Comparison of ENCODE assay signal across 24 cellular contexts in the genomic region with DNA sequence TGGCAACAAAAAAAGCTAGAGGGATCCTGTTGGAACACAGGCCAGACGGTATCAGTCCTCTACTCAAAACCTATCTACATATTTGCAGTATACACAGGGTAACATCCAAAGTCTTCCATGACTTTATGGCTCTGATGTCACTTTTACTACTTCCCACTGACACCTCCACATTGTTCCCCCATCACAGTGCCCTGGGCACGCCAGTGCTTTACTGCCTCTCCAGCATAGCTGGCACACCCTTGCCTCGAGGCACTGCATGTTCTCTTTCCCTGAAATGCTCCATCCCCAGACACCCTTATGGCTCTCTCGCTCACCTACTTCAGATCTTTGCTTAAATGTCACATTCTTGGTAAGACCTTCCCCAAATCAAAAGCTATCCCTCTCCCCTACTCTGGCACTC. TPM values are rescaled to one million over a fixed set of nuclear protein-coding genes. Genes with fewer than 3 reads are reported as not detected.
A peak's percentile ranks its signal among the peaks of the same experiment; 100 is the strongest.
DNase-seq lines count a peak whose midpoint lies in the region; ATAC-seq, FAIRE-seq and TF ChIP-seq lines count a peak whose summit lies in the region.
"Had no signal": no experiment of that assay in that cellular context is flagged by ENCODE, and none has a peak within 500 bp of the region (broad histone marks: within the 10 kb centered on the region; RNA-seq: fewer than 3 reads in every experiment).

No MANE protein-coding gene starts in this region.

- DNase-seq in T-helper 17 cell, result no peak
- no peak for DNase-seq in keratinocyte (ENCODE audit: low read depth, low spot score)
- peak in 1 of 2 donors; percentile 39 for DNase-seq in trophoblast cell
- DNase-seq in GM03348 (ENCODE audit: low spot score), result no peak
- DNase-seq in CD8-positive, alpha-beta memory T cell, result no peak
- DNase-seq: ACHN; AML-193; CD4-positive, alpha-beta T cell; DMS153; DMS79; GF-D8; GOT3; H7; HFFc6; KBM-7 had no signal

- H3K23ac ChIP-seq in trophoblast cell (ENCODE audit: low read length), result no peak overlapping the region

- H3K36me3 Mint-ChIP-seq in T-helper 17 cell (ENCODE audit: low read depth), result peaks cover 6% of the 10 kb centered on the region
- peaks cover 0 to 1% (median 0%) of the 10 kb centered on the region in 3 donors for H3K36me3 Mint-ChIP-seq in CD8-positive, alpha-beta memory T cell

- no peak overlapping the region for H3K4me2 ChIP-seq in keratinocyte (ENCODE audit: control insufficient read depth, extremely low read depth, insufficient read depth, low read depth, low read length)
- H3K4me2 ChIP-seq in trophoblast cell (ENCODE audit: low read length), result no peak overlapping the region

- TF ChIP-seq CTCF in keratinocyte (optimal IDR thresholded peaks at IDR 0.05 in 1 of 3, IDR thresholded peaks at IDR 0.05 in 1 of 3, conservative IDR thresholded peaks at IDR 0.05 in 1 of 3; ENCODE audit: extremely low read depth in 1 of 3, insufficient read depth in 2 of 3, low read length in 3 of 3), result no peak
- TF ChIP-seq CTCF in gastroesophageal sphincter (IDR thresholded peaks at IDR 0.05), result no peak

- H2BK12ac ChIP-seq in trophoblast cell (ENCODE audit: low read length), result no peak overlapping the region

- TF ChIP-seq EP300 in gastroesophageal sphincter (IDR thresholded peaks at IDR 0.05), result no peak

- H3K36me3 ChIP-seq in keratinocyte (ENCODE audit: control insufficient read depth in 2 of 2, extremely low read depth in 1 of 2, insufficient read depth in 2 of 2, low read length in 2 of 2) (no peaks in the 10 kb centered on the region), trophoblast cell (ENCODE audit: control insufficient read depth in 1 of 2, insufficient read depth in 2 of 2, low read length in 2 of 2) (no peaks in the 10 kb centered on the region), gastroesophageal sphincter (no peaks in the 10 kb centered on the region)
- no peaks in the 10 kb centered on the region for H3K36me3 ChIP-seq in CD8-positive, alpha-beta memory T cell (ENCODE audit: insufficient read depth, low read length)

- no peak overlapping the region for H3K18ac ChIP-seq in trophoblast cell (ENCODE audit: low read length)

- H4K12ac ChIP-seq in trophoblast cell (ENCODE audit: low read depth, low read length), result no peak overlapping the region

- H2AFZ ChIP-seq in keratinocyte (ENCODE audit: control insufficient read depth, low read length) (peak overlapping the region; percentile 11), trophoblast cell (ENCODE audit: insufficient read depth, low read length, poor library complexity) (no peak overlapping the region)

- H3K4me3 ChIP-seq in keratinocyte (ENCODE audit: control insufficient read depth in 2 of 3, extremely low read depth in 1 of 3, insufficient read depth in 2 of 3, low read depth in 1 of 3, low read length in 3 of 3) (no peak overlapping the region), trophoblast cell (ENCODE audit: low read depth, low read length) (no peak overlapping the region), gastroesophageal sphincter (no peak overlapping the region)
- no peak overlapping the region for H3K4me3 ChIP-seq in CD8-positive, alpha-beta memory T cell (ENCODE audit: low read length)
- H3K4me3 ChIP-seq: GM12878 had no signal

- H3K79me1 ChIP-seq in trophoblast cell (ENCODE audit: low read length), result peaks cover 4% of the 10 kb centered on the region

- WGBS in trophoblast cell (ENCODE audit: extremely low coverage, insufficient coverage, insufficient read length), result no CpG with 5 or more reads among the region's 4 CpGs
- WGBS in gastroesophageal sphincter (ENCODE audit: low coverage in 1 of 2), 2 donors, result 75 to 83% methylated on average over 4 of the region's 4 CpGs

- ATAC-seq in T-helper 17 cell (no peak), HG03039 (IDR thresholded peaks at IDR 0.05; ENCODE audit: unreplicated experiment) (no peak), gastroesophageal sphincter (no peak)
- ATAC-seq: GM12878, HCT116 had no signal

- H3K4me1 Mint-ChIP-seq in T-helper 17 cell, result peaks cover 8% of the 10 kb centered on the region
- peaks cover 8 to 9% (median 8%) of the 10 kb centered on the region in 3 donors for H3K4me1 Mint-ChIP-seq in CD8-positive, alpha-beta memory T cell

- no peaks in the 10 kb centered on the region for H4K20me1 ChIP-seq in keratinocyte (ENCODE audit: control insufficient read depth, extremely low read depth, insufficient read depth, low read length)

- no peaks in the 10 kb centered on the region for H3K9me1 ChIP-seq in keratinocyte (ENCODE audit: control insufficient read depth, extremely low read depth, insufficient read depth, low read length)

- CTCF ChIA-PET in CD8-positive, alpha-beta memory T cell (lab: Charles Lee), result no interaction called here

- no peak overlapping the region for H4K91ac ChIP-seq in trophoblast cell (ENCODE audit: low read depth, low read length)

- no peak overlapping the region for H3K4ac ChIP-seq in trophoblast cell (ENCODE audit: low read depth, low read length)

- no peak overlapping the region for H2BK120ac ChIP-seq in trophoblast cell (ENCODE audit: insufficient read depth, low read length, poor library complexity)

- no peak overlapping the region for H4K8ac ChIP-seq in trophoblast cell (ENCODE audit: low read depth, low read length)

- dilution Hi-C loops in keratinocyte (cut with MboI; ENCODE audit: extremely low pct_ligation_motif_present, low sequenced_read_pairs), result no loop called here

- H3K27me3 ChIP-seq in keratinocyte (ENCODE audit: control insufficient read depth, extremely low read depth, insufficient read depth, low read length) (no peaks in the 10 kb centered on the region), trophoblast cell (ENCODE audit: insufficient read depth, low read length) (no peaks in the 10 kb centered on the region), gastroesophageal sphincter (no peaks in the 10 kb centered on the region)
- H3K27me3 ChIP-seq in CD8-positive, alpha-beta memory T cell (ENCODE audit: insufficient read depth, low read length, poor library complexity, severe bottlenecking), result no peaks in the 10 kb centered on the region

- no peak overlapping the region for H3K27ac ChIP-seq in keratinocyte (ENCODE audit: control insufficient read depth, insufficient read depth, low read length)
- no peak overlapping the region for H3K27ac ChIP-seq in trophoblast cell (ENCODE audit: low read depth, low read length)
- no peak overlapping the region for H3K27ac ChIP-seq in CD8-positive, alpha-beta memory T cell (ENCODE audit: low read depth, low read length)
- no peak overlapping the region for H3K27ac ChIP-seq in gastroesophageal sphincter
- H3K27ac ChIP-seq: C4-2B had no signal

- peaks cover 24% of the 10 kb centered on the region for H3K27me3 Mint-ChIP-seq in T-helper 17 cell
- H3K27me3 Mint-ChIP-seq in CD8-positive, alpha-beta memory T cell, result peaks cover 0 to 4% of the 10 kb centered on the region in 2 donors
- H3K27me3 Mint-ChIP-seq: CD4-positive, alpha-beta T cell; IgD-negative memory B cell had no signal

- H3K9ac ChIP-seq in keratinocyte (ENCODE audit: control insufficient read depth, extremely low read depth, insufficient read depth, low read length) (no peak overlapping the region), trophoblast cell (ENCODE audit: low read length) (peak overlapping the region; percentile 23)

- peaks cover 27% of the 10 kb centered on the region for H3K4me1 ChIP-seq in keratinocyte (ENCODE audit: control insufficient read depth, extremely low read depth, insufficient read depth, low read length)
- H3K4me1 ChIP-seq in trophoblast cell (ENCODE audit: control insufficient read depth in 1 of 2, insufficient read depth in 2 of 2, low read length in 2 of 2), result no peaks in the 10 kb centered on the region
- H3K4me1 ChIP-seq in CD8-positive, alpha-beta memory T cell (ENCODE audit: insufficient read depth, low read length), result no peaks in the 10 kb centered on the region
- peaks cover 0 to under 1% (median 0%) of the 10 kb centered on the region in 3 donors for H3K4me1 ChIP-seq in gastroesophageal sphincter

- no peak for FAIRE-seq in keratinocyte (lab: Jason Lieb, UNC)
- FAIRE-seq: A204.1, GM12878, GM18507, HTR-8/SVneo had no signal

- no peak for TF ChIP-seq POLR2A in gastroesophageal sphincter (IDR thresholded peaks at IDR 0.05)

- no peak overlapping the region for H2AK5ac ChIP-seq in trophoblast cell (ENCODE audit: low read length)

- H3K79me2 ChIP-seq in keratinocyte (ENCODE audit: control insufficient read depth, insufficient read depth, low read length), result no peaks in the 10 kb centered on the region
- no peaks in the 10 kb centered on the region for H3K79me2 ChIP-seq in trophoblast cell (ENCODE audit: control insufficient read depth, insufficient read depth, low read length, poor library complexity)

- H3K27ac Mint-ChIP-seq in T-helper 17 cell, result peak overlapping the region; percentile 22
- no peak overlapping the region for H3K27ac Mint-ChIP-seq in CD8-positive, alpha-beta memory T cell
- H3K27ac Mint-ChIP-seq: CD4-positive, alpha-beta T cell; HFFc6; IgD-negative memory B cell had no signal

- POLR2A ChIA-PET in CD8-positive, alpha-beta memory T cell (lab: Charles Lee), result no interaction called here

- no peak overlapping the region for H3K14ac ChIP-seq in trophoblast cell (ENCODE audit: low read length)

- no peak overlapping the region for H2BK5ac ChIP-seq in trophoblast cell (ENCODE audit: low read depth, low read length, poor library complexity)

- H3K9me3 ChIP-seq in T-helper 17 cell (ENCODE audit: control insufficient read depth, low read length, poor library complexity, severe bottlenecking), result no peaks in the 10 kb centered on the region
- no peaks in the 10 kb centered on the region for H3K9me3 ChIP-seq in keratinocyte (ENCODE audit: control insufficient read depth, low read depth, low read length)
- H3K9me3 ChIP-seq in trophoblast cell (ENCODE audit: insufficient read depth, low read depth, low read length), result no peaks in the 10 kb centered on the region
- no peaks in the 10 kb centered on the region for H3K9me3 ChIP-seq in CD8-positive, alpha-beta memory T cell (ENCODE audit: low read length)
- H3K9me3 ChIP-seq in gastroesophageal sphincter, result no peaks in the 10 kb centered on the region

- no peaks in the 10 kb centered on the region for H3K9me3 Mint-ChIP-seq in CD8-positive, alpha-beta memory T cell
- H3K9me3 Mint-ChIP-seq: CD4-positive, alpha-beta T cell; HFFc6; IgD-negative memory B cell had no signal

- no peak overlapping the region for H3K4me3 Mint-ChIP-seq in T-helper 17 cell
- no peak overlapping the region for H3K4me3 Mint-ChIP-seq in CD8-positive, alpha-beta memory T cell
- H3K4me3 Mint-ChIP-seq: CD4-positive, alpha-beta T cell; HFFc6; IgD-negative memory B cell had no signal

RNA-seq across cellular contexts. Expression of a gene that starts 6.3 kb away (rescaled TPM):
- total RNA-seq in T-helper 17 cell (1 to 10 TPM; 1.7 to 4.1 TPM), gastroesophageal sphincter (10 to 100 TPM; 18.2 to 30.2 (median 21.4) TPM)
- polyA plus RNA-seq in keratinocyte, result 51.2 to 116 TPM (median 97.3 TPM) in 3 replicates
- 24.5 TPM for polyA plus RNA-seq in keratinocyte (2011; ENCODE audit: low read depth)
- polyA plus RNA-seq in keratinocyte (2011; cell fraction: cytosol; rRNA removed), result 14.4 and 34.5 TPM in 2 replicates
- polyA plus RNA-seq in keratinocyte (2011; cell fraction: nucleus; rRNA removed), result 136 and 160 TPM in 2 replicates
- 25.1 and 46.8 TPM in 2 replicates for polyA plus RNA-seq in keratinocyte (2012; ENCODE audit: low replicate concordance)
- polyA minus RNA-seq in keratinocyte, result 274 to 455 TPM (median 398 TPM) in 3 replicates
- 33.2 TPM for polyA minus RNA-seq in keratinocyte (2011; cell fraction: cytosol; rRNA and poly(A)+ RNA removed)
- 171 and 369 TPM in 2 replicates for polyA minus RNA-seq in keratinocyte (2011; cell fraction: nucleus; rRNA and poly(A)+ RNA removed)
- 196 and 211 TPM in 2 replicates for polyA plus RNA-seq in trophoblast cell (2013)
- 1 to 10 TPM; 6.3 to 7.2 TPM for total RNA-seq in CD8-positive, alpha-beta memory T cell
- 6.4 TPM for polyA plus RNA-seq in CD8-positive, alpha-beta memory T cell

RNA-seq across cellular contexts. Expression of a gene that starts 15.3 kb away (rescaled TPM):
- total RNA-seq in T-helper 17 cell (10 to 100 TPM in 1 of 2 donors, 1 to 10 TPM in 1; 9.9 to 10.1 TPM), gastroesophageal sphincter (10 to 100 TPM; 11.6 to 25.2 (median 17.2) TPM)
- 19.0 to 38.6 TPM (median 20.5 TPM) in 3 replicates for polyA plus RNA-seq in keratinocyte
- polyA plus RNA-seq in keratinocyte (2011; ENCODE audit: low read depth), result 7.6 TPM
- polyA plus RNA-seq in keratinocyte (2011; cell fraction: cytosol; rRNA removed), result 18.2 and 36.4 TPM in 2 replicates
- polyA plus RNA-seq in keratinocyte (2011; cell fraction: nucleus; rRNA removed), result 6.9 and 13.2 TPM in 2 replicates
- polyA plus RNA-seq in keratinocyte (2012; ENCODE audit: low replicate concordance), result 17.2 and 24.5 TPM in 2 replicates
- polyA minus RNA-seq in keratinocyte, result 2.5 to 8.8 TPM in 2 of 3 replicates, not detected in the other
- 7.1 TPM for polyA minus RNA-seq in keratinocyte (2011; cell fraction: cytosol; rRNA and poly(A)+ RNA removed)
- 2.8 and 3.2 TPM in 2 replicates for polyA minus RNA-seq in keratinocyte (2011; cell fraction: nucleus; rRNA and poly(A)+ RNA removed)
- polyA plus RNA-seq in trophoblast cell (2013), result 30.8 and 32.7 TPM in 2 replicates
- 10 to 100 TPM; 29.0 to 33.6 TPM for total RNA-seq in CD8-positive, alpha-beta memory T cell
- polyA plus RNA-seq in CD8-positive, alpha-beta memory T cell, result 55.0 TPM
